Comparison of ENCODE assay signal across 8 cellular contexts in genomic region chr18:80034852-80035406, GRCh38. TPM values are rescaled to one million over a fixed set of nuclear protein-coding genes. Genes with fewer than 3 reads are reported as not detected.
DNase-seq lines count a peak whose midpoint lies in the region; ATAC-seq, FAIRE-seq and TF ChIP-seq lines count a peak whose summit lies in the region.

No MANE protein-coding gene starts in this region.

- H3K27ac ChIP-seq in cardiac muscle cell (peak overlapping the region; percentile 29), astrocyte (ENCODE audit: low read depth, low read length) (peak overlapping the region; percentile 60)

- H3K9me3 Mint-ChIP-seq in astrocyte (ENCODE audit: unreplicated experiment) (no peaks in the 10 kb centered on the region), type B pancreatic cell (peaks cover 9% of the 10 kb centered on the region)

- H3K79me2 ChIP-seq in astrocyte (ENCODE audit: insufficient read depth, low read length): peaks cover 30% of the 10 kb centered on the region

- H3K4me1 Mint-ChIP-seq in astrocyte (ENCODE audit: low read depth, unreplicated experiment) (peaks cover 11% of the 10 kb centered on the region), type B pancreatic cell (ENCODE audit: unreplicated experiment) (peaks cover 27% of the 10 kb centered on the region)

- H3K27me3 Mint-ChIP-seq in astrocyte (ENCODE audit: low read depth, unreplicated experiment) (no peaks in the 10 kb centered on the region), type B pancreatic cell (no peaks in the 10 kb centered on the region)

- H3K9me3 ChIP-seq in cardiac muscle cell (ENCODE audit: low read depth): no peaks in the 10 kb centered on the region
- H3K9me3 ChIP-seq in astrocyte (ENCODE audit: insufficient read depth, low read depth, low read length): no peaks in the 10 kb centered on the region

- peaks cover 4% of the 10 kb centered on the region for H3K36me3 Mint-ChIP-seq in astrocyte (ENCODE audit: low read depth, unreplicated experiment)
- H3K36me3 Mint-ChIP-seq in type B pancreatic cell: peaks cover 7% of the 10 kb centered on the region

- H3K27me3 ChIP-seq in cardiac muscle cell (no peaks in the 10 kb centered on the region), astrocyte (ENCODE audit: insufficient read depth, low read length) (no peaks in the 10 kb centered on the region)

- H3K27ac Mint-ChIP-seq in astrocyte (ENCODE audit: unreplicated experiment) (peak overlapping the region; percentile 75), type B pancreatic cell (peak overlapping the region; percentile 97)

- peak in 1 of 2 donors; percentile 13 for DNase-seq in cardiac muscle cell (ENCODE audit: low read depth in 1 of 2, low spot score in 1 of 2)
- no peak for DNase-seq in left cardiac atrium
- DNase-seq in astrocyte (ENCODE audit: low read depth): no peak
- no peak for DNase-seq in lower leg skin (ENCODE audit: low spot score in 2 of 2)
- DNase-seq in type B pancreatic cell (ENCODE audit: extremely low spot score, unreplicated experiment): no peak
- no peak for DNase-seq in mucosa of gallbladder (ENCODE audit: low spot score)

- peak overlapping the region; percentile 55 for H3K4me3 ChIP-seq in cardiac muscle cell
- peak overlapping the region; percentile 83 for H3K4me3 ChIP-seq in astrocyte (ENCODE audit: insufficient read depth, low read depth, low read length)
- H3K4me3 ChIP-seq in lower leg skin (ENCODE audit: low read depth, poor library complexity, severe bottlenecking): peak overlapping the region; percentile 81

- FAIRE-seq in astrocyte (lab: Jason Lieb, UNC): no peak

- intact Hi-C loops in left cardiac atrium (cut with DNase I) (loop anchor here in 1 of 2 donors (10.0 kb wide), 1 partner anchor 50 kb away; the partner anchor contains the start of gene TXNL4A), lower leg skin (cut with DNase I; ENCODE audit: low total_unique reads) (no loop called here)

- peak overlapping the region; percentile 80 for H3K9ac ChIP-seq in astrocyte (ENCODE audit: low read length)

- H3K4me3 Mint-ChIP-seq in astrocyte (ENCODE audit: unreplicated experiment) (peak overlapping the region; percentile 94), type B pancreatic cell (peak overlapping the region; percentile 94)

- no peak for ATAC-seq in left cardiac atrium
- ATAC-seq in GM18498 (IDR thresholded peaks at IDR 0.05; ENCODE audit: unreplicated experiment): no peak
- ATAC-seq in HG03378 (IDR thresholded peaks at IDR 0.05; ENCODE audit: unreplicated experiment): no peak

- TF ChIP-seq POLR2A in lower leg skin (IDR thresholded peaks at IDR 0.05): no peak

- peak overlapping the region; percentile 83 for H2AFZ ChIP-seq in astrocyte (ENCODE audit: low read depth, low read length)

- TF ChIP-seq CTCF in cardiac muscle cell (IDR thresholded peaks at IDR 0.05; ENCODE audit: low read depth, low read length) (no peak), astrocyte (IDR thresholded peaks at IDR 0.05; ENCODE audit: insufficient read depth, low read depth, low read length) (no peak), lower leg skin (IDR thresholded peaks at IDR 0.05) (no peak), type B pancreatic cell (conservative IDR thresholded peaks at IDR 0.05) (peak; percentile 15)

- H3K36me3 ChIP-seq in cardiac muscle cell (no peaks in the 10 kb centered on the region), astrocyte (ENCODE audit: insufficient read depth, low read length) (peaks cover 5% of the 10 kb centered on the region)

- 4 to 7% methylated on average over 8 of the region's 8 CpGs for WGBS in lower leg skin, 2 donors

- H4K20me1 ChIP-seq in astrocyte (ENCODE audit: insufficient read depth, low read length): peaks cover 19% of the 10 kb centered on the region

- no peaks in the 10 kb centered on the region for H3K4me1 ChIP-seq in cardiac muscle cell (ENCODE audit: low read depth)
- peaks cover 17% of the 10 kb centered on the region for H3K4me1 ChIP-seq in astrocyte (ENCODE audit: insufficient read depth, low read length)

- peak overlapping the region; percentile 87 for H3K4me2 ChIP-seq in astrocyte (ENCODE audit: low read length)

RNA-seq across cellular contexts. Expression of gene RBFA, which starts 0.7 kb away (rescaled TPM):
- total RNA-seq in cardiac muscle cell: 27.1 and 45.1 TPM in 2 replicates
- polyA plus RNA-seq in cardiac muscle cell: 25.2 and 28.4 TPM in 2 replicates
- 10 to 100 TPM; 14.3 to 16.1 TPM for total RNA-seq in left cardiac atrium
- 24.1 and 24.4 TPM in 2 replicates for total RNA-seq in astrocyte
- 10 to 100 TPM; 30.8 to 43.5 (median 38.1) TPM for total RNA-seq in lower leg skin
- 17.7 and 37.8 TPM in 2 replicates for total RNA-seq in type B pancreatic cell (ENCODE audit: low replicate concordance)
- 17.7 TPM for total RNA-seq in mucosa of gallbladder

RNA-seq across cellular contexts. Expression of gene TXNL4A, which starts 46.6 kb away (rescaled TPM):
- total RNA-seq in cardiac muscle cell: 32.2 and 51.9 TPM in 2 replicates
- polyA plus RNA-seq in cardiac muscle cell: 287 and 318 TPM in 2 replicates
- total RNA-seq in left cardiac atrium: 100 to 1,000 TPM in 1 of 2 donors, 10 to 100 TPM in 1; 92.0 to 114 TPM
- 126 and 135 TPM in 2 replicates for total RNA-seq in astrocyte
- 10 to 100 TPM; 12.6 to 49.9 (median 24.0) TPM for total RNA-seq in lower leg skin
- 103 and 126 TPM in 2 replicates for total RNA-seq in type B pancreatic cell (ENCODE audit: low replicate concordance)
- total RNA-seq in mucosa of gallbladder: 76.7 TPM
